Comparison of ENCODE assay signal across 8 cellular contexts in the genomic region with DNA sequence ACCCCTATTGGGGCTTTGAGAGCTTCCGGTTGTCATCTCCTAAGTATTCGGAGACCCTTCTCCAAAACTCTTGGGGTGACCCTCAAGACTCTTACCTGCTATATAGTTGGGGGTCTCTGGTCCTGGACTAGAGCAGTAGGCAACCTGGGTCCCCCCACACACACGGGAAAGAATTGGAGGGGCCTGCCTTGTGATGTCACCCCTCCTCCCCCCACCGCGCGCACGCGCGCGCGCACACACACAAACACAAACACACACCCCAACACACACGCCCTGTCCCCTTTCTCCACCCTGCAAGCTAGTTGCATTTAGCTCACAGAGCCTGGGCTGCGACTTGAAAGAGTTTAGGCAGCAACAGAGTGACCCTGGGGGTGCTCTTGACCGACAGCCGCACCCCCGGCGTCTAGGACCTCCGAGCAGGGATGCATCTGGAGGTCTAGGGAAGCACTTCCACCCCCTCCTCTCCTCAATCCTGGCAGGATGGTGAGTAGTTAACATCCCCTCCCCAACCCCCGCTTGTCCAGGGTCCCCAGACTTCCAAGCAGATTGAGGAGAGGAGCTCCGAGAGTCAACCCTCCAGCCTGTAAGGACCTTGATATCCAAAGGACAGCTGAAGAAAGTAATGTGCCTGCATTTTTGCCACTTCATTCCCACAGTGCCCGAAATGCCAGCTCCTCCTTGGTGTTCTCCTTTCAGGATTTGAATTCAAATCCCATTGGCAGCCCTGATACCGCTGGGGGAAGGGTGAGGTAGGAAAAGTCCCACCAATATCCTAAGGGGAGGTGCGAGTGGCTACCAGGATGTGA.
A peak's percentile ranks its signal among the peaks of the same experiment; 100 is the strongest.
DNase-seq lines count a peak whose midpoint lies in the region; ATAC-seq and TF ChIP-seq lines count a peak whose summit lies in the region.

No MANE protein-coding gene starts in this region.

- H3K27ac ChIP-seq in epithelial cell of prostate = peak overlapping the region; percentile 67

- ATAC-seq in GM18505 (IDR thresholded peaks at IDR 0.05; ENCODE audit: unreplicated experiment) (no peak), GM19452 (IDR thresholded peaks at IDR 0.05; ENCODE audit: unreplicated experiment) (no peak), HG03342 (IDR thresholded peaks at IDR 0.05; ENCODE audit: unreplicated experiment) (no peak)
- ATAC-seq in stimulated activated memory B cell treated with anti-CD40 and anti-IgM and Interleukin-4, amounts not matched to agents 10 μg/mL and 1 μg/mL and 100 μg/mL, for 72 hours = no peak

- peak overlapping the region; percentile 92 for H3K4me3 Mint-ChIP-seq in stimulated activated memory B cell treated with anti-CD40 and anti-IgM and Interleukin-4, amounts not matched to agents 10 μg/mL and 1 μg/mL and 100 μg/mL, for 72 hours

- DNase-seq in NCI-H345 (lab: John Stamatoyannopoulos, UW) (peak; percentile 35), activated T-cell treated with anti-CD3 and anti-CD28 coated beads for 24 hours (ENCODE audit: low read depth) (peak; percentile 39), epithelial cell of prostate (ENCODE audit: low read depth, low spot score) (no peak), midbrain (lab: John Stamatoyannopoulos, UW) (peak; percentile 82)

- H3K27ac Mint-ChIP-seq in stimulated activated memory B cell treated with anti-CD40 and anti-IgM and Interleukin-4, amounts not matched to agents 10 μg/mL and 1 μg/mL and 100 μg/mL, for 72 hours = peak overlapping the region; percentile 84

- H3K9me3 Mint-ChIP-seq in stimulated activated memory B cell treated with anti-CD40 and anti-IgM and Interleukin-4, amounts not matched to agents 10 μg/mL and 1 μg/mL and 100 μg/mL, for 72 hours = no peaks in the 10 kb centered on the region

- H3K36me3 Mint-ChIP-seq in stimulated activated memory B cell treated with anti-CD40 and anti-IgM and Interleukin-4, amounts not matched to agents 10 μg/mL and 1 μg/mL and 100 μg/mL, for 72 hours = peaks cover 20% of the 10 kb centered on the region

- peak; percentile 59 for TF ChIP-seq POLR2A in GM18505 (IDR thresholded peaks at IDR 0.05; ENCODE audit: borderline replicate concordance, extremely low read depth, insufficient read depth, insufficient read length)

- H3K4me1 Mint-ChIP-seq in stimulated activated memory B cell treated with anti-CD40 and anti-IgM and Interleukin-4, amounts not matched to agents 10 μg/mL and 1 μg/mL and 100 μg/mL, for 72 hours = peaks cover 43% of the 10 kb centered on the region

- no peaks in the 10 kb centered on the region for H3K27me3 Mint-ChIP-seq in stimulated activated memory B cell treated with anti-CD40 and anti-IgM and Interleukin-4, amounts not matched to agents 10 μg/mL and 1 μg/mL and 100 μg/mL, for 72 hours
